In genomic region chr12:6664902-6665301, GRCh38 we compare ENCODE assay signal across 23 cellular contexts. TPM values are rescaled to one million over a fixed set of nuclear protein-coding genes. Genes with fewer than 3 reads are reported as not detected.
DNase-seq lines count a peak whose midpoint lies in the region; ATAC-seq and TF ChIP-seq lines count a peak whose summit lies in the region.
"Had no signal": no experiment of that assay in that cellular context is flagged by ENCODE, and none has a peak within 500 bp of the region (broad histone marks: within the 10 kb centered on the region; RNA-seq: fewer than 3 reads in every experiment).

No MANE protein-coding gene starts in this region.

- intact Hi-C loops in activated CD8-positive, alpha-beta T cell treated with anti-CD3 and anti-CD28 coated beads for 36 hours (cut with micrococcal nuclease): no loop called here
- intact Hi-C loops in left cardiac atrium (cut with DNase I): no loop called here

- no peaks in the 10 kb centered on the region for H3K27me3 ChIP-seq in neutrophil
- no peaks in the 10 kb centered on the region for H3K27me3 ChIP-seq in GM23338 (ENCODE audit: insufficient read depth)
- H3K27me3 ChIP-seq: MG63, SJSA1 had no signal

- CTCF ChIA-PET in activated CD8-positive, alpha-beta T cell treated with anti-CD3 and anti-CD28 coated beads for 36 hours (lab: Charles Lee): interaction anchor here (0.6 to 2.5 kb wide), 4 partner anchors 19 to 60 kb away, joined by 3 to 18 read pairs (median 7); partner anchors contain the start of gene ZNF384

- H3K27me3 Mint-ChIP-seq in T-helper 1 cell treated with Interleukin-12 subunit alpha and Interleukin-12 subunit beta and Interleukin-4 antibody, amounts not matched to agents 30 μg/mL and 1 μg/mL, for 36 hours (ENCODE audit: low read depth): no peaks in the 10 kb centered on the region
- H3K27me3 Mint-ChIP-seq in activated CD8-positive, alpha-beta T cell treated with anti-CD3 and anti-CD28 coated beads for 36 hours: no peaks in the 10 kb centered on the region
- peaks cover 9% of the 10 kb centered on the region for H3K27me3 Mint-ChIP-seq in GM23338 (ENCODE audit: insufficient read depth, low read depth, poor library complexity)
- H3K27me3 Mint-ChIP-seq: naive B cell had no signal

- H3K27ac Mint-ChIP-seq in T-helper 1 cell treated with Interleukin-12 subunit alpha and Interleukin-12 subunit beta and Interleukin-4 antibody, amounts not matched to agents 30 μg/mL and 1 μg/mL, for 36 hours: peak overlapping the region; percentile 7
- peak overlapping the region; percentile 3 for H3K27ac Mint-ChIP-seq in activated CD8-positive, alpha-beta T cell treated with anti-CD3 and anti-CD28 coated beads for 36 hours
- H3K27ac Mint-ChIP-seq in GM23338: no peak overlapping the region

- H3F3A ChIP-seq in GM23338 (replicated peaks; ENCODE audit: low read depth): peaks cover 8% of the 10 kb centered on the region; the same call in 1 of the 2 replicates

- peaks cover 31% of the 10 kb centered on the region for H3K36me3 Mint-ChIP-seq in T-helper 1 cell treated with Interleukin-12 subunit alpha and Interleukin-12 subunit beta and Interleukin-4 antibody, amounts not matched to agents 30 μg/mL and 1 μg/mL, for 36 hours (ENCODE audit: low read depth)
- peaks cover 28% of the 10 kb centered on the region for H3K36me3 Mint-ChIP-seq in activated CD8-positive, alpha-beta T cell treated with anti-CD3 and anti-CD28 coated beads for 36 hours (ENCODE audit: low read depth)
- H3K36me3 Mint-ChIP-seq in GM23338 (ENCODE audit: low read depth): peaks cover 27% of the 10 kb centered on the region

- no peak for TF ChIP-seq RAD21 in Ishikawa (IDR thresholded peaks at IDR 0.05; ENCODE audit: low read depth)

- H3K9me3 ChIP-seq in neutrophil: no peaks in the 10 kb centered on the region
- H3K9me3 ChIP-seq: MG63, SJSA1, thoracic aorta had no signal

- no peak overlapping the region for H3K4me2 ChIP-seq in GM23338

- ATAC-seq in activated CD8-positive, alpha-beta T cell treated with anti-CD3 and anti-CD28 coated beads for 36 hours: no peak
- ATAC-seq in left cardiac atrium: no peak
- no peak for ATAC-seq in GM23338

- H4K20me1 ChIP-seq in GM23338 (replicated peaks; ENCODE audit: insufficient read depth): 0 out of 2 replicates have a peak, but pooled peaks cover 1% of the 10 kb centered on the region

- no peaks in the 10 kb centered on the region for H3K9me3 Mint-ChIP-seq in T-helper 1 cell treated with Interleukin-12 subunit alpha and Interleukin-12 subunit beta and Interleukin-4 antibody, amounts not matched to agents 30 μg/mL and 1 μg/mL, for 36 hours
- H3K9me3 Mint-ChIP-seq in activated CD8-positive, alpha-beta T cell treated with anti-CD3 and anti-CD28 coated beads for 36 hours: no peaks in the 10 kb centered on the region
- no peaks in the 10 kb centered on the region for H3K9me3 Mint-ChIP-seq in GM23338

- TF ChIP-seq EP300 in Ishikawa (IDR thresholded peaks at IDR 0.05; ENCODE audit: borderline replicate concordance): no peak

- H3K79me2 ChIP-seq in GM23338 (replicated peaks; ENCODE audit: insufficient read depth): peaks cover 14% of the 10 kb centered on the region

- DNase-seq in T-helper 1 cell: no peak
- no peak for DNase-seq in activated CD8-positive, alpha-beta T cell treated with anti-CD3 and anti-CD28 coated beads for 36 hours
- DNase-seq in left cardiac atrium: no peak
- no peak for DNase-seq in GM23338 (ENCODE audit: low spot score)
- no peak for DNase-seq in nucleus accumbens (lab: John Stamatoyannopoulos, UW)
- DNase-seq: 8988T; activated CD4-positive, alpha-beta T cell treated with anti-CD3 and anti-CD28 coated beads for 1 hour; activated naive CD4-positive, alpha-beta T cell treated with Interleukin-2 at 50 U/mL for 16 hours; C1 segment of cervical spinal cord; cortex of kidney; DMS79 treated with DMSO at 0.1 percent for 48 hours; GOT3; hypothalamus; MG63; naive B cell; NCI-H510A; T-helper 9 cell had no signal

- H3K4me3 ChIP-seq in neutrophil (ENCODE audit: low read depth in 1 of 2, low read length in 1 of 2) (no peak overlapping the region), GM23338 (no peak overlapping the region)
- H3K4me3 ChIP-seq: MG63, SJSA1, thoracic aorta had no signal

- peaks cover 16% of the 10 kb centered on the region for H3K4me1 Mint-ChIP-seq in T-helper 1 cell treated with Interleukin-12 subunit alpha and Interleukin-12 subunit beta and Interleukin-4 antibody, amounts not matched to agents 30 μg/mL and 1 μg/mL, for 36 hours (ENCODE audit: low read depth)
- peaks cover 18% of the 10 kb centered on the region for H3K4me1 Mint-ChIP-seq in activated CD8-positive, alpha-beta T cell treated with anti-CD3 and anti-CD28 coated beads for 36 hours (ENCODE audit: low read depth)
- H3K4me1 Mint-ChIP-seq in GM23338: peaks cover 6% of the 10 kb centered on the region; the same call in 2 of the 3 replicates

- POLR2A ChIA-PET in activated CD8-positive, alpha-beta T cell treated with anti-CD3 and anti-CD28 coated beads for 36 hours (lab: Charles Lee): interaction anchor here (0.8 to 3.4 kb wide), 5 partner anchors 20 to 172 kb away, joined by 3 to 17 read pairs (median 4); partner anchors contain the start of genes MRPL51 and ZNF384

- TF ChIP-seq CTCF in activated CD8-positive, alpha-beta T cell treated with anti-CD3 and anti-CD28 coated beads for 36 hours (IDR thresholded peaks at IDR 0.05): no peak
- no peak for TF ChIP-seq CTCF in neutrophil (IDR thresholded peaks at IDR 0.05)
- TF ChIP-seq CTCF in GM23338 (conservative IDR thresholded peaks at IDR 0.05; ENCODE audit: low read depth in 2 of 2): no peak

- no peak overlapping the region for H2AFZ ChIP-seq in GM23338

- H3K9me2 ChIP-seq in GM23338 (ENCODE audit: insufficient read depth): peaks cover 4% of the 10 kb centered on the region

- H3K36me3 ChIP-seq in neutrophil: peaks cover 38% of the 10 kb centered on the region
- peaks cover 8% of the 10 kb centered on the region; the same call in 1 of the 2 replicates for H3K36me3 ChIP-seq in GM23338 (ENCODE audit: insufficient read depth)

- no peak overlapping the region for H3K4me3 Mint-ChIP-seq in T-helper 1 cell treated with Interleukin-12 subunit alpha and Interleukin-12 subunit beta and Interleukin-4 antibody, amounts not matched to agents 30 μg/mL and 1 μg/mL, for 36 hours
- no peak overlapping the region for H3K4me3 Mint-ChIP-seq in activated CD8-positive, alpha-beta T cell treated with anti-CD3 and anti-CD28 coated beads for 36 hours
- H3K4me3 Mint-ChIP-seq in GM23338: no peak overlapping the region

- peaks cover 59 to 67% of the 10 kb centered on the region in 2 experiments for H3K4me1 ChIP-seq in neutrophil (ENCODE audit: control insufficient read depth in 1 of 2, insufficient read depth in 1 of 2, low read depth in 1 of 2, low read length in 1 of 2)
- H3K4me1 ChIP-seq in GM23338 (ENCODE audit: insufficient read depth): peaks cover 5% of the 10 kb centered on the region; the same call in 1 of the 2 replicates

- peak overlapping the region; percentile 89 for H3K27ac ChIP-seq in neutrophil
- H3K27ac ChIP-seq in GM23338 (ENCODE audit: low read depth): no peak overlapping the region
- H3K27ac ChIP-seq: SJSA1, thoracic aorta had no signal

TF ChIP-seq in Ishikawa, 13 proteins besides CTCF, POLR2A, EP300 and RAD21:
- TF ChIP-seq ZBTB7A (IDR thresholded peaks at IDR 0.05; ENCODE audit: low read depth) (no peak), YY1 (IDR thresholded peaks at IDR 0.05; ENCODE audit: low read depth) (no peak), CEBPB (IDR thresholded peaks at IDR 0.05) (peak; percentile 31; the same call in 1 of the 2 replicates)

TF ChIP-seq in GM23338, 12 proteins besides CTCF, POLR2A, EP300 and RAD21 (continues in another document):
- TF ChIP-seq EZH2phosphoT487 (IDR thresholded peaks at IDR 0.05; ENCODE audit: unreplicated experiment) (no peak), NANOG (IDR thresholded peaks at IDR 0.05; ENCODE audit: borderline replicate concordance) (no peak), POLR2AphosphoS5 (IDR thresholded peaks at IDR 0.05; ENCODE audit: low read depth) (no peak), ZNF331 (CRISPR knock-in tag; IDR thresholded peaks at IDR 0.05; ENCODE audit: low read depth) (no peak)

RNA-seq across cellular contexts. Expression of gene ING4, which starts 2.0 kb away (rescaled TPM):
- 10 to 100 TPM; 16.6 to 16.7 TPM for total RNA-seq in activated CD8-positive, alpha-beta T cell treated with anti-CD3 and anti-CD28 coated beads for 36 hours
- total RNA-seq in left cardiac atrium: 10 to 100 TPM; 16.8 to 28.5 TPM
- total RNA-seq in GM23338 (2014; rRNA removed; shearing (Covaris generic)): 22.0 and 27.7 TPM in 2 replicates
- 25.5 and 29.6 TPM in 2 replicates for polyA plus RNA-seq in GM23338 (2016; fragmentation: Nextera tagmentation; extraction: Ambion mirVana)

RNA-seq across cellular contexts. Expression of gene ACRBP, which starts 17.7 kb away (rescaled TPM):
- 1 to 10 TPM; 1.3 to 2.0 TPM for total RNA-seq in activated CD8-positive, alpha-beta T cell treated with anti-CD3 and anti-CD28 coated beads for 36 hours
- total RNA-seq in left cardiac atrium: under 1 TPM; 0.60 to 0.88 TPM
- total RNA-seq in GM23338 (2014; rRNA removed; shearing (Covaris generic)): 2.2 TPM in 1 of 2 replicates, not detected in the other
- 0.70 TPM in 1 of 2 replicates, not detected in the other for polyA plus RNA-seq in GM23338 (2016; fragmentation: Nextera tagmentation; extraction: Ambion mirVana)
- total RNA-seq: SJSA1 had no signal

RNA-seq across cellular contexts. Expression of gene ZNF384, which starts 24.3 kb away (rescaled TPM):
- total RNA-seq in activated CD8-positive, alpha-beta T cell treated with anti-CD3 and anti-CD28 coated beads for 36 hours: 10 to 100 TPM; 55.2 to 56.7 TPM
- 10 to 100 TPM; 28.3 to 31.2 TPM for total RNA-seq in left cardiac atrium
- total RNA-seq in GM23338 (2014; rRNA removed; shearing (Covaris generic)): 30.2 and 35.9 TPM in 2 replicates
- 14.7 and 20.5 TPM in 2 replicates for polyA plus RNA-seq in GM23338 (2016; fragmentation: Nextera tagmentation; extraction: Ambion mirVana)

RNA-seq across cellular contexts. Expression of gene LPAR5, which starts 29.1 kb away (rescaled TPM):
- total RNA-seq in activated CD8-positive, alpha-beta T cell treated with anti-CD3 and anti-CD28 coated beads for 36 hours: 1 to 10 TPM; 6.6 to 8.1 TPM
- total RNA-seq in left cardiac atrium: 1 to 10 TPM; 1.8 to 2.9 TPM
- total RNA-seq in GM23338 (2014; rRNA removed; shearing (Covaris generic)): 0.38 and 0.89 TPM in 2 replicates
- polyA plus RNA-seq in GM23338 (2016; fragmentation: Nextera tagmentation; extraction: Ambion mirVana): 0.32 and 0.38 TPM in 2 replicates
- total RNA-seq: SJSA1 had no signal

RNA-seq across cellular contexts. Expression of gene PIANP, which starts 35.7 kb away (rescaled TPM):
- not detected for total RNA-seq in activated CD8-positive, alpha-beta T cell treated with anti-CD3 and anti-CD28 coated beads for 36 hours
- under 1 TPM; 0.18 to 0.42 TPM for total RNA-seq in left cardiac atrium
- total RNA-seq in GM23338 (2014; rRNA removed; shearing (Covaris generic)): 2.0 and 2.2 TPM in 2 replicates
- 6.4 and 7.7 TPM in 2 replicates for polyA plus RNA-seq in GM23338 (2016; fragmentation: Nextera tagmentation; extraction: Ambion mirVana)
- total RNA-seq: pulmonary artery endothelial cell, SJSA1 had no signal
